In genomic region chr14:69682607-69683263, GRCh38 we compare ENCODE assay signal across 11 cellular contexts.
DNase-seq lines count a peak whose midpoint lies in the region; ATAC-seq, FAIRE-seq and TF ChIP-seq lines count a peak whose summit lies in the region.
"Had no signal": no experiment of that assay in that cellular context is flagged by ENCODE, and none has a peak within 500 bp of the region (broad histone marks: within the 10 kb centered on the region; RNA-seq: fewer than 3 reads in every experiment).

No MANE protein-coding gene starts in this region.

- FAIRE-seq in bronchial epithelial cell (lab: Jason Lieb, UNC), result no peak

- no peaks in the 10 kb centered on the region for H3K9me3 Mint-ChIP-seq in CD8-positive, alpha-beta T cell
- H3K9me3 Mint-ChIP-seq in natural killer cell treated with Interleukin-12 subunit alpha and Interleukin-12 subunit beta and Interleukin-15 and Interleukin-18, amount 100 ng/mL, for 72 hours, result peaks cover 3% of the 10 kb centered on the region

- CTCF ChIA-PET in CD8-positive, alpha-beta T cell (lab: Charles Lee), result no interaction called here

- H3K27me3 Mint-ChIP-seq in CD8-positive, alpha-beta T cell (ENCODE audit: low read depth), result no peaks in the 10 kb centered on the region
- H3K27me3 Mint-ChIP-seq in natural killer cell treated with Interleukin-12 subunit alpha and Interleukin-12 subunit beta and Interleukin-15 and Interleukin-18, amount 100 ng/mL, for 72 hours, result no peaks in the 10 kb centered on the region

- H3K4me3 Mint-ChIP-seq in CD8-positive, alpha-beta T cell, result peak overlapping the region; percentile 18
- H3K4me3 Mint-ChIP-seq in natural killer cell treated with Interleukin-12 subunit alpha and Interleukin-12 subunit beta and Interleukin-15 and Interleukin-18, amount 100 ng/mL, for 72 hours, result peak overlapping the region; percentile 78

- H3K36me3 ChIP-seq in CD8-positive, alpha-beta T cell (ENCODE audit: insufficient read depth, low read length), result no peaks in the 10 kb centered on the region
- H3K36me3 ChIP-seq in bronchial epithelial cell (ENCODE audit: control insufficient read depth, insufficient read depth, low read length) (no peaks in the 10 kb centered on the region), right atrium auricular region (no peaks in the 10 kb centered on the region)

- no peaks in the 10 kb centered on the region for H3K9me3 ChIP-seq in CD8-positive, alpha-beta T cell (ENCODE audit: low read length)
- H3K9me3 ChIP-seq in right atrium auricular region, result no peaks in the 10 kb centered on the region

- no peak overlapping the region for H3K27ac ChIP-seq in CD8-positive, alpha-beta T cell (ENCODE audit: low read depth, low read length)
- H3K27ac ChIP-seq in right atrium auricular region, result no peak overlapping the region
- H3K27ac ChIP-seq: KMS-11 had no signal

- POLR2A ChIA-PET in CD8-positive, alpha-beta T cell (lab: Charles Lee), result no interaction called here

- no peak for TF ChIP-seq CTCF in CD8-positive, alpha-beta T cell (IDR thresholded peaks at IDR 0.05)
- TF ChIP-seq CTCF in bronchial epithelial cell (IDR thresholded peaks at IDR 0.05; ENCODE audit: insufficient read depth, low read length, severe bottlenecking), result no peak
- TF ChIP-seq CTCF in right atrium auricular region (IDR thresholded peaks at IDR 0.05), result no peak

- peaks cover 13% of the 10 kb centered on the region for H3K36me3 Mint-ChIP-seq in CD8-positive, alpha-beta T cell
- H3K36me3 Mint-ChIP-seq in natural killer cell treated with Interleukin-12 subunit alpha and Interleukin-12 subunit beta and Interleukin-15 and Interleukin-18, amount 100 ng/mL, for 72 hours, result no peaks in the 10 kb centered on the region

- DNase-seq in CD8-positive, alpha-beta T cell, result no peak
- peak; percentile 26 for DNase-seq in NCI-H69 (lab: John Stamatoyannopoulos, UW)
- DNase-seq in bronchial epithelial cell (ENCODE audit: low read depth), result peak; percentile 38
- DNase-seq in natural killer cell treated with Interleukin-12 subunit alpha and Interleukin-12 subunit beta and Interleukin-15 and Interleukin-18, amount 100 ng/mL, for 72 hours (ENCODE audit: low spot score), result no peak
- DNase-seq in UCSD-AML1 (lab: John Stamatoyannopoulos, UW; ENCODE audit: unreplicated experiment), result no peak
- DNase-seq in CD1c-positive myeloid dendritic cell (ENCODE audit: extremely low spot score), result no peak
- DNase-seq in right atrium auricular region (ENCODE audit: low spot score), result no peak
- DNase-seq: GOT3, left cardiac atrium had no signal

- peak overlapping the region; percentile 41 for H3K27ac Mint-ChIP-seq in CD8-positive, alpha-beta T cell
- peak overlapping the region; percentile 85 to 96 for H3K27ac Mint-ChIP-seq in natural killer cell treated with Interleukin-12 subunit alpha and Interleukin-12 subunit beta and Interleukin-15 and Interleukin-18, amount 100 ng/mL, for 72 hours

- intact Hi-C loops in CD8-positive, alpha-beta T cell (cut with DNase I, micrococcal nuclease), result no loop called here

- H3K4me1 ChIP-seq in CD8-positive, alpha-beta T cell (ENCODE audit: insufficient read depth, low read length), result peaks cover 28% of the 10 kb centered on the region
- H3K4me1 ChIP-seq in right atrium auricular region, result peaks cover 0 to 63% of the 10 kb centered on the region in 2 donors

- no peaks in the 10 kb centered on the region for H3K27me3 ChIP-seq in CD8-positive, alpha-beta T cell (ENCODE audit: insufficient read depth, low read length)
- H3K27me3 ChIP-seq in bronchial epithelial cell (ENCODE audit: control insufficient read depth, insufficient read depth, low read length), result no peaks in the 10 kb centered on the region
- no peaks in the 10 kb centered on the region for H3K27me3 ChIP-seq in right atrium auricular region

- H3K4me1 Mint-ChIP-seq in CD8-positive, alpha-beta T cell (ENCODE audit: low read depth), result peaks cover 68% of the 10 kb centered on the region
- peaks cover 57 to 67% of the 10 kb centered on the region in 2 donors for H3K4me1 Mint-ChIP-seq in natural killer cell treated with Interleukin-12 subunit alpha and Interleukin-12 subunit beta and Interleukin-15 and Interleukin-18, amount 100 ng/mL, for 72 hours (ENCODE audit: low read depth in 2 of 2)

- peak; percentile 52 for ATAC-seq in CD8-positive, alpha-beta T cell
- ATAC-seq in natural killer cell treated with Interleukin-12 subunit alpha and Interleukin-12 subunit beta and Interleukin-15 and Interleukin-18, amount 100 ng/mL, for 72 hours, result peak; percentile 58 to 79
- no peak for ATAC-seq in GM18519 (IDR thresholded peaks at IDR 0.05; ENCODE audit: low FRiP score, unreplicated experiment)

- no peak overlapping the region for H3K4me3 ChIP-seq in CD8-positive, alpha-beta T cell (ENCODE audit: low read depth, low read length)
- H3K4me3 ChIP-seq in bronchial epithelial cell (ENCODE audit: low read depth, low read length) (no peak overlapping the region), right atrium auricular region (no peak overlapping the region)

Comparison
In these comparisons a context has a peak if more than half of its experiments do, and no peak if none do; other contexts are left out.
1. DNase-seq: peak in NCI-H69 (single experiment) and bronchial epithelial cell (single experiment); none in CD8-positive, alpha-beta T cell (0 of 7), natural killer cell treated with Interleukin-12 subunit alpha and Interleukin-12 subunit beta and Interleukin-15 and Interleukin-18, amount 100 ng/mL, for 72 hours (single experiment), UCSD-AML1 (single experiment), CD1c-positive myeloid dendritic cell (single experiment) and right atrium auricular region (single experiment).